Comparison of ENCODE assay signal across 39 cellular contexts in genomic region chr11:93002380-93002779, GRCh38. TPM values are rescaled to one million over a fixed set of nuclear protein-coding genes. Genes with fewer than 3 reads are reported as not detected.
"Had no signal": no experiment of that assay in that cellular context is flagged by ENCODE, and none has a peak within 500 bp of the region (broad histone marks: within the 10 kb centered on the region; RNA-seq: fewer than 3 reads in every experiment).

No MANE protein-coding gene starts in this region.

- H3K27ac ChIP-seq: brain microvascular endothelial cell, coronary artery, dorsolateral prefrontal cortex, foreskin keratinocyte, gastrocnemius medialis, heart left ventricle had no signal

- H3K4me1 Mint-ChIP-seq: activated CD4-positive, alpha-beta T cell treated with anti-CD3 and anti-CD28 coated beads for 36 hours; activated CD4-positive, alpha-beta T cell treated with anti-CD3 and anti-CD28 coated beads, Interleukin-2, amount 10 ng/mL, durations not matched to agents 24 days and 14 days; activated CD8-positive, alpha-beta memory T cell treated with anti-CD3 and anti-CD28 coated beads, Interleukin-2, amount 10 ng/mL, durations not matched to agents 7 days and 5 days; activated naive CD4-positive, alpha-beta T cell treated with anti-CD3 and anti-CD28 coated beads, Interleukin-2, amount 10 ng/mL, durations not matched to agents 7 days and 5 days; activated naive CD8-positive, alpha-beta T cell treated with anti-CD3 and anti-CD28 coated beads, Interleukin-2, amount 10 ng/mL, durations not matched to agents 7 days and 5 days; central memory CD8-positive, alpha-beta T cell had no signal

- H3K4me1 ChIP-seq: gastrocnemius medialis, heart left ventricle had no signal

- H3K27me3 ChIP-seq: brain microvascular endothelial cell, dorsolateral prefrontal cortex, foreskin keratinocyte, gastrocnemius medialis, heart left ventricle had no signal

- H3K4me3 Mint-ChIP-seq: activated CD4-positive, alpha-beta memory T cell treated with anti-CD3 and anti-CD28 coated beads for 36 hours; activated CD4-positive, alpha-beta T cell treated with anti-CD3 and anti-CD28 coated beads for 36 hours; activated CD4-positive, alpha-beta T cell treated with anti-CD3 and anti-CD28 coated beads, Interleukin-2, amount 10 ng/mL, durations not matched to agents 24 days and 14 days; activated CD8-positive, alpha-beta memory T cell treated with anti-CD3 and anti-CD28 coated beads, Interleukin-2, amount 10 ng/mL, durations not matched to agents 7 days and 5 days; activated CD8-positive, alpha-beta T cell treated with anti-CD3 and anti-CD28 coated beads, Interleukin-2, amount 10 ng/mL, durations not matched to agents 7 days and 5 days; activated naive CD4-positive, alpha-beta T cell treated with anti-CD3 and anti-CD28 coated beads, Interleukin-2, amount 10 ng/mL, durations not matched to agents 7 days and 5 days; activated naive CD8-positive, alpha-beta T cell treated with anti-CD3 and anti-CD28 coated beads, Interleukin-2, amount 10 ng/mL, durations not matched to agents 7 days and 5 days; activated T-helper 1 cell treated with anti-CD3 and anti-CD28 coated beads, Interleukin-12 subunit alpha, Interleukin-12 subunit beta, Interleukin-2, Interleukin-4 antibody, amounts not matched to agents 30 ng/mL and 10 ng/mL and 1 ng/mL, durations not matched to agents 14 hours and 24 hours and 36 hours; central memory CD8-positive, alpha-beta T cell; dendritic cell treated with granulocyte-macrophage colony-stimulating factor and Interleukin-4, amounts not matched to agents 40 ng/mL and 50 ng/mL, for 4 days; endodermal cell had no signal

- H3K36me3 ChIP-seq: brain microvascular endothelial cell, gastrocnemius medialis, heart left ventricle had no signal

- ATAC-seq: activated CD4-positive, alpha-beta T cell treated with anti-CD3 and anti-CD28 coated beads for 36 hours; activated CD8-positive, alpha-beta memory T cell treated with anti-CD3 and anti-CD28 coated beads, Interleukin-2, amount 10 ng/mL, durations not matched to agents 7 days and 5 days; activated CD8-positive, alpha-beta T cell treated with anti-CD3 and anti-CD28 coated beads, Interleukin-2, amount 10 ng/mL, durations not matched to agents 7 days and 5 days; activated naive CD4-positive, alpha-beta T cell treated with anti-CD3 and anti-CD28 coated beads, Interleukin-2, amount 50 U/mL, for 72 hours; foreskin keratinocyte; gastrocnemius medialis; heart left ventricle had no signal

- H3K27ac Mint-ChIP-seq: activated CD4-positive, alpha-beta memory T cell treated with anti-CD3 and anti-CD28 coated beads for 36 hours; activated CD4-positive, alpha-beta T cell treated with anti-CD3 and anti-CD28 coated beads for 36 hours; activated CD4-positive, alpha-beta T cell treated with anti-CD3 and anti-CD28 coated beads, Interleukin-2, amount 10 ng/mL, durations not matched to agents 24 days and 14 days; activated CD8-positive, alpha-beta memory T cell treated with anti-CD3 and anti-CD28 coated beads, Interleukin-2, amount 10 ng/mL, durations not matched to agents 7 days and 5 days; activated CD8-positive, alpha-beta T cell treated with anti-CD3 and anti-CD28 coated beads, Interleukin-2, amount 10 ng/mL, durations not matched to agents 7 days and 5 days; activated naive CD4-positive, alpha-beta T cell treated with anti-CD3 and anti-CD28 coated beads, Interleukin-2, amount 10 ng/mL, durations not matched to agents 7 days and 5 days; activated naive CD4-positive, alpha-beta T cell treated with anti-CD3 and anti-CD28 coated beads, Interleukin-2, amount 50 U/mL, for 72 hours; activated naive CD8-positive, alpha-beta T cell treated with anti-CD3 and anti-CD28 coated beads, Interleukin-2, amount 10 ng/mL, durations not matched to agents 7 days and 5 days; activated T-helper 1 cell treated with anti-CD3 and anti-CD28 coated beads, Interleukin-12 subunit alpha, Interleukin-12 subunit beta, Interleukin-2, Interleukin-4 antibody, amounts not matched to agents 30 ng/mL and 10 ng/mL and 1 ng/mL, durations not matched to agents 14 hours and 24 hours and 36 hours; activated T-helper 2 cell treated with anti-CD3 and anti-CD28 coated beads, Interferon-gamma antibody, Interleukin-2, Interleukin-4, amounts not matched to agents 10 μg/mL and 5 μg/mL and 100 μg/mL, durations not matched to agents 14 hours and 24 hours and 36 hours; dendritic cell treated with granulocyte-macrophage colony-stimulating factor and Interleukin-4, amounts not matched to agents 40 ng/mL and 50 ng/mL, for 4 days; endodermal cell had no signal

- H3K36me3 Mint-ChIP-seq: activated CD4-positive, alpha-beta memory T cell treated with anti-CD3 and anti-CD28 coated beads for 36 hours; activated CD8-positive, alpha-beta memory T cell treated with anti-CD3 and anti-CD28 coated beads, Interleukin-2, amount 10 ng/mL, durations not matched to agents 7 days and 5 days; activated naive CD4-positive, alpha-beta T cell treated with anti-CD3 and anti-CD28 coated beads, Interleukin-2, amount 10 ng/mL, durations not matched to agents 7 days and 5 days; activated naive CD4-positive, alpha-beta T cell treated with anti-CD3 and anti-CD28 coated beads, Interleukin-2, amount 50 U/mL, for 72 hours; activated naive CD8-positive, alpha-beta T cell treated with anti-CD3 and anti-CD28 coated beads, Interleukin-2, amount 10 ng/mL, durations not matched to agents 7 days and 5 days had no signal

- DNase-seq: activated CD4-positive, alpha-beta memory T cell treated with anti-CD3 and anti-CD28 coated beads for 36 hours; activated CD4-positive, alpha-beta T cell treated with anti-CD3 and anti-CD28 coated beads for 36 hours; activated CD4-positive, alpha-beta T cell treated with anti-CD3 and anti-CD28 coated beads, Interleukin-2, amount 10 ng/mL, durations not matched to agents 24 days and 14 days; activated CD4-positive, CD25-positive, alpha-beta regulatory T cell; activated CD4-positive, CD25-positive, alpha-beta regulatory T cell treated with anti-CD3 and anti-CD28 coated beads, Interleukin-2, amount 50 U/mL, for 72 hours; activated CD8-positive, alpha-beta memory T cell treated with anti-CD3 and anti-CD28 coated beads, Interleukin-2, amount 10 ng/mL, durations not matched to agents 7 days and 5 days; activated CD8-positive, alpha-beta memory T cell treated with anti-CD3 and anti-CD28 coated beads, Interleukin-2, amount 50 U/mL, for 4 hours; activated CD8-positive, alpha-beta T cell treated with anti-CD3 and anti-CD28 coated beads, Interleukin-2, amount 10 ng/mL, durations not matched to agents 7 days and 5 days; activated effector memory CD4-positive, alpha-beta T cell treated with anti-CD3 and anti-CD28 coated beads, Interleukin-2, amount 50 U/mL, for 16 hours; activated naive CD4-positive, alpha-beta T cell treated with anti-CD3 and anti-CD28 coated beads, Interleukin-2, amount 10 ng/mL, durations not matched to agents 7 days and 5 days; activated naive CD8-positive, alpha-beta T cell treated with anti-CD3 and anti-CD28 coated beads, Interleukin-2, amount 10 ng/mL, durations not matched to agents 7 days and 5 days; activated T-cell treated with anti-CD3 and anti-CD28 coated beads, Interleukin-2, amount 50 U/mL, for 1 hour; activated T-cell treated with anti-CD3 and anti-CD28 coated beads, Interleukin-2, amount 50 U/mL, for 48 hours; amniotic stem cell; anterior cingulate cortex; brain microvascular endothelial cell; dorsolateral prefrontal cortex; effector memory CD4-positive, alpha-beta T cell; endodermal cell; foreskin keratinocyte; gastrocnemius medialis; glutamatergic neuron; heart left ventricle; T-helper 2 cell had no signal

- H3K9me3 ChIP-seq: gastrocnemius medialis had no signal

- H3K4me3 ChIP-seq: coronary artery, dorsolateral prefrontal cortex, gastrocnemius medialis, heart left ventricle had no signal

- H3K27me3 Mint-ChIP-seq: activated CD4-positive, alpha-beta T cell treated with anti-CD3 and anti-CD28 coated beads, Interleukin-2, amount 10 ng/mL, durations not matched to agents 24 days and 14 days; activated CD8-positive, alpha-beta memory T cell treated with anti-CD3 and anti-CD28 coated beads, Interleukin-2, amount 10 ng/mL, durations not matched to agents 7 days and 5 days; activated naive CD4-positive, alpha-beta T cell treated with anti-CD3 and anti-CD28 coated beads, Interleukin-2, amount 10 ng/mL, durations not matched to agents 7 days and 5 days; activated naive CD8-positive, alpha-beta T cell treated with anti-CD3 and anti-CD28 coated beads, Interleukin-2, amount 10 ng/mL, durations not matched to agents 7 days and 5 days; central memory CD8-positive, alpha-beta T cell; dendritic cell treated with granulocyte-macrophage colony-stimulating factor and Interleukin-4, amounts not matched to agents 40 ng/mL and 50 ng/mL, for 4 days had no signal

- H3K9me3 Mint-ChIP-seq: activated CD4-positive, alpha-beta memory T cell treated with anti-CD3 and anti-CD28 coated beads for 36 hours; activated CD4-positive, alpha-beta T cell treated with anti-CD3 and anti-CD28 coated beads, Interleukin-2, amount 10 ng/mL, durations not matched to agents 24 days and 14 days; activated naive CD4-positive, alpha-beta T cell treated with anti-CD3 and anti-CD28 coated beads, Interleukin-2, amount 10 ng/mL, durations not matched to agents 7 days and 5 days; activated T-helper 1 cell treated with anti-CD3 and anti-CD28 coated beads, Interleukin-12 subunit alpha, Interleukin-12 subunit beta, Interleukin-2, Interleukin-4 antibody, amounts not matched to agents 30 ng/mL and 10 ng/mL and 1 ng/mL, durations not matched to agents 14 hours and 24 hours and 36 hours; activated T-helper 2 cell treated with anti-CD3 and anti-CD28 coated beads, Interferon-gamma antibody, Interleukin-2, Interleukin-4, amounts not matched to agents 10 μg/mL and 5 μg/mL and 100 μg/mL, durations not matched to agents 14 hours and 24 hours and 36 hours; central memory CD8-positive, alpha-beta T cell had no signal

RNA-seq across cellular contexts. Expression of gene MTNR1B, which starts 32.9 kb away (rescaled TPM):
- total RNA-seq: activated CD4-positive, alpha-beta memory T cell treated with anti-CD3 and anti-CD28 coated beads for 36 hours; activated CD4-positive, alpha-beta T cell treated with anti-CD3 and anti-CD28 coated beads for 36 hours; activated CD4-positive, alpha-beta T cell treated with anti-CD3 and anti-CD28 coated beads, Interleukin-2, amount 10 ng/mL, durations not matched to agents 24 days and 14 days; activated CD8-positive, alpha-beta memory T cell treated with anti-CD3 and anti-CD28 coated beads for 36 hours; activated CD8-positive, alpha-beta memory T cell treated with anti-CD3 and anti-CD28 coated beads, Interleukin-2, amount 10 ng/mL, durations not matched to agents 7 days and 5 days; activated CD8-positive, alpha-beta T cell treated with anti-CD3 and anti-CD28 coated beads, Interleukin-2, amount 10 ng/mL, durations not matched to agents 7 days and 5 days; activated naive CD4-positive, alpha-beta T cell treated with anti-CD3 and anti-CD28 coated beads, Interleukin-2, amount 50 U/mL, for 72 hours; activated naive CD8-positive, alpha-beta T cell treated with anti-CD3 and anti-CD28 coated beads, Interleukin-2, amount 10 ng/mL, durations not matched to agents 7 days and 5 days; activated T-helper 1 cell treated with anti-CD3 and anti-CD28 coated beads, Interleukin-12 subunit alpha, Interleukin-12 subunit beta, Interleukin-2, Interleukin-4 antibody, amounts not matched to agents 30 ng/mL and 10 ng/mL and 1 ng/mL, durations not matched to agents 14 hours and 24 hours and 36 hours; activated T-helper 2 cell treated with anti-CD3 and anti-CD28 coated beads, Interferon-gamma antibody, Interleukin-2, Interleukin-4, amounts not matched to agents 10 μg/mL and 5 μg/mL and 100 μg/mL, durations not matched to agents 14 hours and 24 hours and 36 hours; astrocyte; bronchial epithelial cell; cardiac septum; cerebellum; epithelial cell of proximal tubule; esophagus mucosa; foreskin keratinocyte; gastrocnemius medialis; heart left ventricle; T-helper 1 cell treated with Interleukin-12 subunit alpha and Interleukin-12 subunit beta and Interleukin-4 antibody, amounts not matched to agents 30 ng/mL and 1 ng/mL, for 36 hours had no signal
- polyA plus RNA-seq: adipose tissue, foreskin keratinocyte, heart left ventricle had no signal
